ENCODE assay signal across 25 cellular contexts in the genomic region with DNA sequence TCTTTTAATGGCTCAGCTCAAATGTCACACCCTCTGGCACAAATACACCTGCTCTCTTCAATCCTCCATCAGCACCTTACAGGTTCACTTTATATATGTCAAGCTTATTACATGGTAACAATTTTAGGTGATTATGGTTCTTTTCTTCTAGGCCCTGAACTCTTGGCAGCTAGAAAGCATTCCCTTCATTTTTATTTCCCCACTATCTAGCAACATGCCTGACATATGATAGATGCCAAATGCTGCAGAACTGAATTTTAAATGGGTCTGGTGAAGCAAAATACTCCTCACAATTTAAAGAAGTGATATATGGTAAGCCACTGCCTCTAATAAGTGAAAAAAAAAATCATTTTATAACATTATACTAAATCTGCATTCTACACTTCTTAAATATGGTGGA.
DNase-seq lines count a peak whose midpoint lies in the region; ATAC-seq and TF ChIP-seq lines count a peak whose summit lies in the region.
"Had no signal": no experiment of that assay in that cellular context is flagged by ENCODE, and none has a peak within 500 bp of the region (broad histone marks: within the 10 kb centered on the region; RNA-seq: fewer than 3 reads in every experiment).

No MANE protein-coding gene starts in this region.

- H2BK120ac ChIP-seq in mesendoderm (ENCODE audit: low read depth, low read length) = no peak overlapping the region

- no peak overlapping the region for H3K9ac ChIP-seq in mesendoderm (ENCODE audit: low read length)

- no peak overlapping the region for H4K8ac ChIP-seq in mesendoderm (ENCODE audit: low read depth, low read length)

- no peak overlapping the region for H3K4me2 ChIP-seq in mesendoderm (ENCODE audit: low read length)

- no peaks in the 10 kb centered on the region for H3K4me1 ChIP-seq in mesendoderm (ENCODE audit: control insufficient read depth, low read depth, low read length)
- H3K4me1 ChIP-seq: prostate gland had no signal

- H3K18ac ChIP-seq in mesendoderm (ENCODE audit: low read length) = no peak overlapping the region

- H2BK15ac ChIP-seq in mesendoderm (replicated peaks; ENCODE audit: low read depth) = no peak overlapping the region

- H3K79me2 ChIP-seq in mesendoderm (ENCODE audit: control insufficient read depth, insufficient read depth, low read length) = no peaks in the 10 kb centered on the region

- no peak overlapping the region for H3K4me3 ChIP-seq in AG10803 (ENCODE audit: low read length)
- H3K4me3 ChIP-seq in mesendoderm (ENCODE audit: low read length) = no peak overlapping the region
- H3K4me3 ChIP-seq: esophagus muscularis mucosa, prostate gland, thoracic aorta had no signal

- no peak overlapping the region for H3K27ac ChIP-seq in mesendoderm (ENCODE audit: low read depth, low read length)
- H3K27ac ChIP-seq: prostate gland, thoracic aorta had no signal

- DNase-seq in AG10803 (ENCODE audit: low read depth) (peak; percentile 61), NCI-H1105 (lab: John Stamatoyannopoulos, UW) (peak; percentile 29), NCI-H748 (lab: John Stamatoyannopoulos, UW; ENCODE audit: unreplicated experiment) (peak; percentile 91), fibroblast of peridontal ligament (ENCODE audit: extremely low read depth) (peak; percentile 54), activated T-cell treated with anti-CD3 and anti-CD28 coated beads for 4 hours (no peak), mesendoderm (no peak), NCI-H2029 (lab: John Stamatoyannopoulos, UW) (no peak)
- DNase-seq: activated B cell treated with CpG ODN at 0.5 μM for 24 hours; activated CD8-positive, alpha-beta T cell treated with anti-CD3 and anti-CD28 coated beads for 36 hours; activated naive CD4-positive, alpha-beta T cell; activated T-cell treated with anti-CD3 and anti-CD28 coated beads, Interleukin-2, amount 50 U/mL, for 24 hours; amygdala; CD4-positive, CD25-positive, alpha-beta regulatory T cell; effector CD8-positive, alpha-beta T cell; left colon; MM.1S; natural killer cell; NCI-H510A; stimulated activated CD4-positive, alpha-beta T cell treated with anti-CD3 and anti-CD28 coated beads, Interleukin-1b, Interleukin-23, amount 100 ng/mL, for 48 hours; stimulated activated naive CD4-positive, alpha-beta T cell; T1000 had no signal

- no peak for ATAC-seq in GM19452 (IDR thresholded peaks at IDR 0.05; ENCODE audit: unreplicated experiment)
- ATAC-seq: activated CD8-positive, alpha-beta T cell treated with anti-CD3 and anti-CD28 coated beads for 36 hours; left colon; natural killer cell had no signal

- no peaks in the 10 kb centered on the region for H3K27me3 ChIP-seq in mesendoderm (ENCODE audit: insufficient read depth, low read length, poor library complexity)
- H3K27me3 ChIP-seq: esophagus muscularis mucosa had no signal

- no peak overlapping the region for H4K5ac ChIP-seq in mesendoderm (ENCODE audit: low read length)

- no peak overlapping the region for H2BK5ac ChIP-seq in mesendoderm (ENCODE audit: low read length)

- no peak overlapping the region for H3K23ac ChIP-seq in mesendoderm (ENCODE audit: low read length)

- no peaks in the 10 kb centered on the region for H3K79me1 ChIP-seq in mesendoderm (ENCODE audit: low read length)

- no peak overlapping the region for H2AK5ac ChIP-seq in mesendoderm (ENCODE audit: low read length)

- no peak overlapping the region for H3K56ac ChIP-seq in mesendoderm (ENCODE audit: low read length)

- no peak for TF ChIP-seq CTCF in AG10803 (conservative IDR thresholded peaks at IDR 0.05; ENCODE audit: low read length)

- no peaks in the 10 kb centered on the region for H3K36me3 ChIP-seq in mesendoderm (ENCODE audit: control insufficient read depth, insufficient read depth, low read length)
- H3K36me3 ChIP-seq: prostate gland had no signal

- no peak overlapping the region for H3K4ac ChIP-seq in mesendoderm (ENCODE audit: low read depth, low read length)

Comparison
In these comparisons a context has a peak if more than half of its experiments do, and no peak if none do; other contexts are left out.
1. DNase-seq: peak in AG10803 (single experiment), NCI-H1105 (single experiment), NCI-H748 (single experiment) and fibroblast of peridontal ligament (single experiment); none in activated T-cell treated with anti-CD3 and anti-CD28 coated beads for 4 hours (single experiment), mesendoderm (single experiment) and NCI-H2029 (single experiment).